Comparison of ENCODE assay signal across 15 cellular contexts in the genomic region with DNA sequence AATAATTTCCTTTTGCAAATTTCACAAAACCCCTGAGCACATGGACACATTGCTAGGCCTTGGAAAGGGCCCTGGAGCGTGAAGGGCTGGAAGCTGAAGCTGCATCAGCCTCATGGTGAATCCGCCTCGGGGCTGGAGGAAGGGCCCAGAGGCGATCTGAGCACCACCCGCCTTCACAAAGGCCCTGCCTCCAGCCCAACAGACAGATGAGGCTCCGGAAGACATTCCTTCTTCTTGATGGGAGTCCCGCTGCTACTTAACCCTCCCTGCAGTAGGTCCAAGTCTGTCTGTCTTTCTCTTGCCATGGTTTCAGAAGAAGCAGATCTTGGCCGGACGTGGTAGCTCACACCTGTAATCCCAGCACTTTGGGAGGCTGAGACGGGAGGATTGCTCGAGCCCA. TPM values are rescaled to one million over a fixed set of nuclear protein-coding genes. Genes with fewer than 3 reads are reported as not detected.
A peak's percentile ranks its signal among the peaks of the same experiment; 100 is the strongest.
DNase-seq lines count a peak whose midpoint lies in the region; ATAC-seq and TF ChIP-seq lines count a peak whose summit lies in the region.
"Had no signal": no experiment of that assay in that cellular context is flagged by ENCODE, and none has a peak within 500 bp of the region (broad histone marks: within the 10 kb centered on the region; RNA-seq: fewer than 3 reads in every experiment).

No MANE protein-coding gene starts in this region.

- H3K4me3 Mint-ChIP-seq in neural crest cell: no peak overlapping the region
- H3K4me3 Mint-ChIP-seq: central memory CD8-positive, alpha-beta T cell; stimulated activated naive CD8-positive, alpha-beta T cell treated with anti-CD3 and anti-CD28 coated beads, Interleukin-15, Interleukin-2, amounts not matched to agents 100 ng/mL and 50 ng/mL, for 24 hours had no signal

- TF ChIP-seq CTCF in neural crest cell (conservative IDR thresholded peaks at IDR 0.05): no peak

- H3K36me3 ChIP-seq in BLaER1 treated with 17β-estradiol and CSF1 and Interleukin-3, amounts not matched to agents 10 nM and 100 nM: peaks cover 0 to 51% (median 13%) of the 10 kb centered on the region in 11 experiments; a peak in 12 of 22 replicates
- no peaks in the 10 kb centered on the region for H3K36me3 ChIP-seq in esophagus (ENCODE audit: control insufficient read depth in 2 of 2, insufficient read depth in 2 of 2, low read length in 1 of 2)
- H3K36me3 ChIP-seq: heart right ventricle, Peyer's patch had no signal

- no peaks in the 10 kb centered on the region for H3K9me3 Mint-ChIP-seq in neural crest cell
- H3K9me3 Mint-ChIP-seq: central memory CD8-positive, alpha-beta T cell; stimulated activated naive CD8-positive, alpha-beta T cell treated with anti-CD3 and anti-CD28 coated beads, Interleukin-15, Interleukin-2, amounts not matched to agents 100 ng/mL and 50 ng/mL, for 24 hours had no signal

- no peaks in the 10 kb centered on the region for H3K9me3 ChIP-seq in BLaER1 treated with 17β-estradiol and CSF1 and Interleukin-3, amounts not matched to agents 10 nM and 100 nM (replicated peaks in 1 of 11)
- no peaks in the 10 kb centered on the region for H3K9me3 ChIP-seq in esophagus (ENCODE audit: control insufficient read depth in 2 of 2, insufficient read depth in 1 of 2, low read depth in 1 of 2, low read length in 1 of 2)
- H3K9me3 ChIP-seq: heart right ventricle, Peyer's patch had no signal

- DNase-seq in NCI-H526 (lab: John Stamatoyannopoulos, UW) (peak; percentile 19 to 66), neural crest cell (ENCODE audit: low read depth, low spot score) (no peak), globus pallidus (ENCODE audit: low spot score) (no peak), NCI-H510A treated with DMSO at 0.1 percent for 48 hours (lab: John Stamatoyannopoulos, UW) (no peak)
- DNase-seq: activated T-cell treated with anti-CD3 and anti-CD28 coated beads for 4 hours, heart right ventricle, NCI-H1417 treated with DMSO at 0.1 percent for 48 hours, Peyer's patch had no signal

- peak overlapping the region; percentile 50 for H3K27ac Mint-ChIP-seq in neural crest cell (ENCODE audit: unreplicated experiment)

- peak overlapping the region in 10 of 11 experiments; percentile 21 to 98 (median 94); a peak in 16 of 22 replicates for H3K27ac ChIP-seq in BLaER1 treated with 17β-estradiol and CSF1 and Interleukin-3, amounts not matched to agents 10 nM and 100 nM
- peak overlapping the region; percentile 21 to 61 for H3K27ac ChIP-seq in esophagus (ENCODE audit: low read depth in 2 of 2, low read length in 1 of 2)

- peak overlapping the region; percentile 94 to 100 (median 97) for H3K4me2 ChIP-seq in BLaER1 treated with 17β-estradiol and CSF1 and Interleukin-3, amounts not matched to agents 10 nM and 100 nM

- H3K4me1 ChIP-seq in BLaER1 treated with 17β-estradiol and CSF1 and Interleukin-3, amounts not matched to agents 10 nM and 100 nM: peaks cover 93 to 100% (median 98%) of the 10 kb centered on the region in 10 experiments
- H3K4me1 ChIP-seq in esophagus (ENCODE audit: control insufficient read depth in 2 of 2, insufficient read depth in 2 of 2, low read length in 1 of 2): peaks cover 10 to 33% of the 10 kb centered on the region in 2 donors

- no peaks in the 10 kb centered on the region for H3K27me3 ChIP-seq in BLaER1 treated with 17β-estradiol and CSF1 and Interleukin-3, amounts not matched to agents 10 nM and 100 nM
- no peaks in the 10 kb centered on the region for H3K27me3 ChIP-seq in esophagus (ENCODE audit: control insufficient read depth in 1 of 2, insufficient read depth in 2 of 2, low read length in 2 of 2)
- H3K27me3 ChIP-seq: heart right ventricle, Peyer's patch had no signal

- peaks cover 4% of the 10 kb centered on the region for H3K36me3 Mint-ChIP-seq in neural crest cell (ENCODE audit: low read depth)

- ATAC-seq in GM21528 (IDR thresholded peaks at IDR 0.05; ENCODE audit: low FRiP score, unreplicated experiment) (no peak), HG03097 (IDR thresholded peaks at IDR 0.05; ENCODE audit: low FRiP score, unreplicated experiment) (no peak)
- ATAC-seq: HCT116, heart right ventricle had no signal

- peaks cover 0 to 84% (median 10%) of the 10 kb centered on the region in 11 experiments; a peak in 10 of 22 replicates for H4K20me1 ChIP-seq in BLaER1 treated with 17β-estradiol and CSF1 and Interleukin-3, amounts not matched to agents 10 nM and 100 nM

- H3K9ac ChIP-seq in BLaER1 treated with 17β-estradiol and CSF1 and Interleukin-3, amounts not matched to agents 10 nM and 100 nM: peak overlapping the region in 9 of 11 experiments; percentile 4 to 68 (median 25); a peak in 12 of 22 replicates

- 73 to 74% methylated on average over 11 of the region's 11 CpGs for WGBS in esophagus, 2 donors

- no peaks in the 10 kb centered on the region for H3K27me3 Mint-ChIP-seq in neural crest cell (ENCODE audit: low read depth)
- H3K27me3 Mint-ChIP-seq: central memory CD8-positive, alpha-beta T cell; stimulated activated naive CD8-positive, alpha-beta T cell treated with anti-CD3 and anti-CD28 coated beads, Interleukin-15, Interleukin-2, amounts not matched to agents 100 ng/mL and 50 ng/mL, for 24 hours had no signal

- H3K4me1 Mint-ChIP-seq in neural crest cell: peaks cover 60% of the 10 kb centered on the region

- H3K4me3 ChIP-seq in BLaER1 treated with 17β-estradiol and CSF1 and Interleukin-3, amounts not matched to agents 10 nM and 100 nM: no peak overlapping the region
- no peak overlapping the region for H3K4me3 ChIP-seq in esophagus (ENCODE audit: low read depth in 1 of 2, low read length in 2 of 2)
- H3K4me3 ChIP-seq: heart right ventricle, Peyer's patch had no signal

RNA-seq across cellular contexts. Expression of a gene that starts 16.5 kb away (rescaled TPM):
- polyA plus RNA-seq in esophagus: 1 to 10 TPM; 4.9 to 5.0 TPM
- total RNA-seq in neural crest cell: 53.8 and 56.5 TPM in 2 replicates

Comparison
In these comparisons a context has a peak if more than half of its experiments do, and no peak if none do; other contexts are left out.
1. DNase-seq: peak in NCI-H526 (2 of 2); none in neural crest cell (single experiment), globus pallidus (single experiment) and NCI-H510A treated with DMSO at 0.1 percent for 48 hours (single experiment).